Comparison of ENCODE assay signal across 1 cellular context in genomic region chr1:159921251-159921650, GRCh38.
TF ChIP-seq lines count a peak whose summit lies in the region.

No MANE protein-coding gene starts in this region.

TF ChIP-seq in GM12878, 131 proteins besides CTCF, POLR2A, EP300 and RAD21:
- TF ChIP-seq ZNF687 (IDR thresholded peaks at IDR 0.05) (no peak), MTA2 (IDR thresholded peaks at IDR 0.05; ENCODE audit: low read depth) (peak; percentile 37; the same call in 1 of the 2 replicates), POLR2AphosphoS5 (IDR thresholded peaks at IDR 0.05; ENCODE audit: low read length) (peak; percentile 9), CREM (IDR thresholded peaks at IDR 0.05; ENCODE audit: low read depth) (peak; percentile 77; the same call in 1 of the 2 replicates), PML (IDR thresholded peaks at IDR 0.05; ENCODE audit: low read length) (no peak), SUPT20H (IDR thresholded peaks at IDR 0.05; ENCODE audit: borderline replicate concordance, control insufficient read depth, low read depth, low read length) (no peak), SMC3 (IDR thresholded peaks at IDR 0.05; ENCODE audit: borderline replicate concordance, low read length) (no peak), IRF4 (IDR thresholded peaks at IDR 0.05; ENCODE audit: low read depth, low read length) (peak; percentile 90), RELB (IDR thresholded peaks at IDR 0.05; ENCODE audit: low read depth) (0 out of 2 replicates have a peak, but pooled peaks have one; percentile 70), NFIC (IDR thresholded peaks at IDR 0.05; ENCODE audit: low read depth, low read length) (peak; percentile 59), BCL11A (IDR thresholded peaks at IDR 0.05; ENCODE audit: low read depth, low read length) (0 out of 2 replicates have a peak, but pooled peaks have one; percentile 38), ZNF207 (IDR thresholded peaks at IDR 0.05; ENCODE audit: borderline replicate concordance) (no peak), CBFB (IDR thresholded peaks at IDR 0.05; ENCODE audit: low read depth) (no peak), ETV6 (conservative IDR thresholded peaks at IDR 0.05 in 1 of 2, IDR thresholded peaks at IDR 0.05 in 1 of 2; ENCODE audit: borderline replicate concordance in 1 of 2, low read depth in 1 of 2) (peak in 1 of 2 experiments; percentile 71; a peak in 2 of 4 replicates), IKZF2 (IDR thresholded peaks at IDR 0.05) (peak; percentile 29 to 69; a peak in 1 of 4 replicates), ZBTB40 (IDR thresholded peaks at IDR 0.05; ENCODE audit: borderline replicate concordance) (no peak), DPF2 (IDR thresholded peaks at IDR 0.05) (no peak), FOXK2 (IDR thresholded peaks at IDR 0.05) (peak; percentile 77), KAT2A (conservative IDR thresholded peaks at IDR 0.05; ENCODE audit: control insufficient read depth, low read depth, low read length) (no peak), MYB (IDR thresholded peaks at IDR 0.05; ENCODE audit: borderline replicate concordance, low read depth, low read length) (no peak), ATF7 (IDR thresholded peaks at IDR 0.05; ENCODE audit: low read depth) (peak; percentile 68), NRF1 (conservative IDR thresholded peaks at IDR 0.05; ENCODE audit: low read depth, low read length) (no peak), POU2F2 (IDR thresholded peaks at IDR 0.05; ENCODE audit: borderline replicate concordance, low read depth, low read length) (no peak), KLF5 (IDR thresholded peaks at IDR 0.05; ENCODE audit: partially characterized antibody) (no peak), NBN (IDR thresholded peaks at IDR 0.05) (0 out of 2 replicates have a peak, but pooled peaks have one; percentile 16), JUNB (IDR thresholded peaks at IDR 0.05) (peak; percentile 85), CEBPB (IDR thresholded peaks at IDR 0.05; ENCODE audit: borderline replicate concordance in 1 of 2, low read depth in 2 of 2, low read length in 2 of 2) (no peak), PAX5 (IDR thresholded peaks at IDR 0.05; ENCODE audit: borderline replicate concordance, low read depth, low read length) (no peak), MEF2B (IDR thresholded peaks at IDR 0.05; ENCODE audit: partially characterized antibody, poor library complexity, severe bottlenecking) (no peak), CREB1 (IDR thresholded peaks at IDR 0.05; ENCODE audit: low read depth) (peak; percentile 77)
